In the genomic region with DNA sequence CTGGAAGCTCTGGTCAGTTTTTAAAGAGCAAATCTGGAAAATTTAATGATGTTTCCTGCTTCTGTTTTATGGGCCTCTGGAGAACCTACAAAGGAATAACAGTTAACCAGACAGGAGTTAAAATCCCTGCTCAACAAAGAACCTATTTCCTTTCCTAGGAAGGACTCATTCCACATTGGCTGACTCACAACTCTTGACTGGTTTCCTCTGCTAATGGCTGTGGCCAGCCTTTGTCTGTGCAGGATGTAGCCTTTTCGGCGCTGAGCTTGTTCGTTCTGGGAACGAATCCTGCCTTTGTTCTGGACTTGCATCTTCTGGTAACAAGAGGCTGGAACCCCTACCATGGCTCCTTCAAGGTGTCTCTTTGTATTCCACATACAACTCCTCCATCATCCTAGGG, we compare ENCODE assay signal across 11 cellular contexts.
DNase-seq lines count a peak whose midpoint lies in the region; ATAC-seq and TF ChIP-seq lines count a peak whose summit lies in the region.
"Had no signal": no experiment of that assay in that cellular context is flagged by ENCODE, and none has a peak within 500 bp of the region (broad histone marks: within the 10 kb centered on the region; RNA-seq: fewer than 3 reads in every experiment).

No MANE protein-coding gene starts in this region.

- H3K36me3 Mint-ChIP-seq in effector memory CD8-positive, alpha-beta T cell (ENCODE audit: insufficient read depth), result no peaks in the 10 kb centered on the region

- H3K4me1 ChIP-seq in mesodermal cell (ENCODE audit: control insufficient read depth, insufficient read depth, low read length, poor library complexity, severe bottlenecking), result peaks cover 36% of the 10 kb centered on the region
- H3K4me1 ChIP-seq: BLaER1 had no signal

- no peak for ATAC-seq in effector memory CD8-positive, alpha-beta T cell (replicated peaks)
- ATAC-seq in HG03457 (IDR thresholded peaks at IDR 0.05; ENCODE audit: unreplicated experiment), result no peak
- ATAC-seq: T-helper 17 cell had no signal

- CTCF ChIA-PET in AG04449 (lab: Yijun Ruan, JAX), result interaction anchor here (0.9 to 3.1 kb wide), 2 partner anchors 10 to 14 kb away, joined by 3 to 12 read pairs; no protein-coding TSS in a partner anchor

- POLR2A ChIA-PET in AG04449 (lab: Yijun Ruan, JAX), result no interaction called here

- H3K27me3 ChIP-seq in MG63 (no peaks in the 10 kb centered on the region), dorsolateral prefrontal cortex (peaks cover 0 to 4% (median 0%) of the 10 kb centered on the region in 45 donors)
- H3K27me3 ChIP-seq: BLaER1 had no signal

- DNase-seq in AG04449 (ENCODE audit: low read depth, low spot score) (peak; percentile 9), MG63 (peak; percentile 60), coronary artery (ENCODE audit: low spot score) (no peak), hippocampal formation (lab: John Stamatoyannopoulos, UW) (no peak), dorsolateral prefrontal cortex (no peak)
- DNase-seq in effector memory CD8-positive, alpha-beta T cell, result no peak
- DNase-seq: activated T-cell treated with anti-CD3 and anti-CD28 coated beads for 4 hours, T-helper 17 cell had no signal

- H3K4me1 Mint-ChIP-seq in effector memory CD8-positive, alpha-beta T cell (ENCODE audit: low read depth in 2 of 2), result no peaks in the 10 kb centered on the region

- peak overlapping the region in 1 of 2 donors; percentile 47 for H3K27ac Mint-ChIP-seq in effector memory CD8-positive, alpha-beta T cell
- H3K27ac Mint-ChIP-seq: T-helper 17 cell had no signal

- H3K27me3 Mint-ChIP-seq in effector memory CD8-positive, alpha-beta T cell, result peaks cover 17 to 18% of the 10 kb centered on the region in 2 donors

- WGBS in mesodermal cell (ENCODE audit: insufficient coverage in 2 of 2), 2 experiments, result 51 to 67% methylated on average over 4 of the region's 4 CpGs

- no peaks in the 10 kb centered on the region for H3K9me3 Mint-ChIP-seq in effector memory CD8-positive, alpha-beta T cell

- no peaks in the 10 kb centered on the region for H3K9me3 ChIP-seq in MG63
- H3K9me3 ChIP-seq in mesodermal cell (ENCODE audit: control insufficient read depth, low read length), result no peaks in the 10 kb centered on the region
- H3K9me3 ChIP-seq: BLaER1 had no signal

- TF ChIP-seq CTCF in AG04449 (IDR thresholded peaks at IDR 0.05; ENCODE audit: insufficient read depth, low read length, missing control alignments) (no peak), coronary artery (IDR thresholded peaks at IDR 0.05) (no peak), dorsolateral prefrontal cortex (IDR thresholded peaks at IDR 0.05 in 54 of 56, conservative IDR thresholded peaks at IDR 0.05 in 2 of 56; ENCODE audit: low read depth in 1 of 56, partially characterized antibody in 56 of 56) (no peak)

- H3K36me3 ChIP-seq in MG63 (no peaks in the 10 kb centered on the region), mesodermal cell (ENCODE audit: control insufficient read depth, insufficient read depth, low read length) (no peaks in the 10 kb centered on the region)
- H3K36me3 ChIP-seq: BLaER1 had no signal

- H3K4me3 Mint-ChIP-seq in effector memory CD8-positive, alpha-beta T cell, result no peak overlapping the region
- H3K4me3 Mint-ChIP-seq: T-helper 17 cell had no signal

- H3K4me3 ChIP-seq in AG04449 (ENCODE audit: low read depth, low read length) (no peak overlapping the region), MG63 (no peak overlapping the region), coronary artery (no peak overlapping the region), mesodermal cell (ENCODE audit: extremely low read depth, insufficient read depth, low read length, poor library complexity, severe bottlenecking) (no peak overlapping the region), dorsolateral prefrontal cortex (no peak overlapping the region)
- H3K4me3 ChIP-seq: BLaER1 had no signal

- peak overlapping the region; percentile 45 to 47 for H3K27ac ChIP-seq in coronary artery
- H3K27ac ChIP-seq in mesodermal cell (ENCODE audit: low read depth, low read length, severe bottlenecking), result peak overlapping the region; percentile 91
- H3K27ac ChIP-seq in dorsolateral prefrontal cortex, result peak overlapping the region in 8 of 59 donors; percentile 2 to 65 (median 20)
- H3K27ac ChIP-seq: BLaER1 had no signal

- intact Hi-C loops in dorsolateral prefrontal cortex (cut with DNase I), result no loop called here

Comparison
In these comparisons a context has a peak if more than half of its experiments do, and no peak if none do; other contexts are left out.
1. DNase-seq: peak in AG04449 (single experiment) and MG63 (single experiment); none in coronary artery (single experiment), effector memory CD8-positive, alpha-beta T cell (0 of 3), hippocampal formation (0 of 2) and dorsolateral prefrontal cortex (0 of 10).